ENCODE assay signal across 8 cellular contexts in genomic region chr18:812673-813404, GRCh38. TPM values are rescaled to one million over a fixed set of nuclear protein-coding genes. Genes with fewer than 3 reads are reported as not detected.
A peak's percentile ranks its signal among the peaks of the same experiment; 100 is the strongest.
DNase-seq lines count a peak whose midpoint lies in the region; ATAC-seq and TF ChIP-seq lines count a peak whose summit lies in the region.

No MANE protein-coding gene starts in this region.

- H3K9me3 Mint-ChIP-seq in mesothelial cell of epicardium, result no peaks in the 10 kb centered on the region

- no peaks in the 10 kb centered on the region for H3K27me3 Mint-ChIP-seq in mesothelial cell of epicardium (ENCODE audit: low read depth)

- no peaks in the 10 kb centered on the region for H3K36me3 Mint-ChIP-seq in mesothelial cell of epicardium

- peak overlapping the region; percentile 98 for H3K27ac Mint-ChIP-seq in mesothelial cell of epicardium

- no peak for TF ChIP-seq CTCF in mesothelial cell of epicardium (IDR thresholded peaks at IDR 0.05; ENCODE audit: unreplicated experiment)

- no peaks in the 10 kb centered on the region for H3K9me3 ChIP-seq in endocrine pancreas (ENCODE audit: control insufficient read depth, low read length)

- H3K4me3 ChIP-seq in endocrine pancreas (ENCODE audit: control insufficient read depth, insufficient read depth, low read length), result peak overlapping the region; percentile 52

- peak; percentile 43 for ATAC-seq in HG02943 (IDR thresholded peaks at IDR 0.05; ENCODE audit: low read depth, unreplicated experiment)

- no peaks in the 10 kb centered on the region for H3K36me3 ChIP-seq in endocrine pancreas (ENCODE audit: control insufficient read depth, insufficient read depth, low read length)

- H3K4me1 Mint-ChIP-seq in mesothelial cell of epicardium, result peaks cover 37% of the 10 kb centered on the region

- DNase-seq in NCI-H2081 (lab: John Stamatoyannopoulos, UW) (peak; percentile 23 to 65), NCI-H2081 treated with DMSO at 0.1 percent for 48 hours (lab: John Stamatoyannopoulos, UW) (no peak), NCI-H748 (lab: John Stamatoyannopoulos, UW; ENCODE audit: unreplicated experiment) (peak; percentile 80), mesothelial cell of epicardium (ENCODE audit: low spot score in 2 of 2, unreplicated experiment in 2 of 2) (peak in 1 of 2 experiments; percentile 63)
- DNase-seq in activated CD8-positive, alpha-beta memory T cell treated with anti-CD3 and anti-CD28 coated beads for 1 hour (ENCODE audit: extremely low read depth in 1 of 2, low read depth in 1 of 2), result peak; percentile 40
- DNase-seq in stimulated activated CD8-positive, alpha-beta memory T cell treated with anti-CD3 and anti-CD28 coated beads, Interleukin-2, amount 100 ng/mL, for 48 hours (ENCODE audit: low read depth in 2 of 2), result peak; percentile 54 to 58

- H3K9ac ChIP-seq in endocrine pancreas (ENCODE audit: control insufficient read depth, insufficient read depth, low read length), result peak overlapping the region; percentile 34

- H3K4me1 ChIP-seq in endocrine pancreas (ENCODE audit: control insufficient read depth, insufficient read depth, low read length), result peaks cover 14% of the 10 kb centered on the region

- peak overlapping the region; percentile 91 for H3K4me3 Mint-ChIP-seq in mesothelial cell of epicardium

- H3K27me3 ChIP-seq in endocrine pancreas (ENCODE audit: control insufficient read depth, insufficient read depth, low read length), result no peaks in the 10 kb centered on the region

RNA-seq across cellular contexts. Expression of gene YES1, which starts 0.8 kb away (rescaled TPM):
- total RNA-seq in mesothelial cell of epicardium, result 46.5 to 53.1 TPM (median 47.5 TPM) in 3 replicates
